8 cellular contexts compared by ENCODE assay signal in genomic region chr1:94962745-94963265, GRCh38. TPM values are rescaled to one million over a fixed set of nuclear protein-coding genes. Genes with fewer than 3 reads are reported as not detected.
DNase-seq lines count a peak whose midpoint lies in the region; ATAC-seq and TF ChIP-seq lines count a peak whose summit lies in the region.

No MANE protein-coding gene starts in this region.

- intact Hi-C loops in activated T-helper 1 cell treated with anti-CD3 and anti-CD28 coated beads, Interleukin-12 subunit alpha, Interleukin-12 subunit beta, Interleukin-2, Interleukin-4 antibody, amounts not matched to agents 30 ng/mL and 10 ng/mL and 1 ng/mL, durations not matched to agents 14 hours and 24 hours and 36 hours (cut with micrococcal nuclease), result loop anchor here (2.0 to 10.0 kb wide), 4 partner anchors 36 to 1762 kb away; partner anchors contain the start of genes ALG14, CNN3 and PTBP2
- intact Hi-C loops in lower leg skin (cut with DNase I; ENCODE audit: low total_unique reads) (no loop called here), posterior vena cava (cut with DNase I) (no loop called here)

- WGBS in lower leg skin, 2 donors, result 39 to 46% methylated on average over 8 of the region's 8 CpGs

- peak overlapping the region; percentile 29 for H3K4me3 ChIP-seq in HFF-Myc (replicated peaks; ENCODE audit: low read depth, low read length)
- H3K4me3 ChIP-seq in MM.1S (ENCODE audit: low read length), result peak overlapping the region; percentile 29; the same call in 1 of the 2 replicates
- peak overlapping the region; percentile 18 to 45 for H3K4me3 ChIP-seq in right atrium auricular region
- H3K4me3 ChIP-seq in lower leg skin (ENCODE audit: low read depth, poor library complexity, severe bottlenecking), result no peak overlapping the region

- H3K36me3 ChIP-seq in MM.1S (replicated peaks; ENCODE audit: insufficient read depth, low read length) (no peaks in the 10 kb centered on the region), right atrium auricular region (no peaks in the 10 kb centered on the region)

- no peaks in the 10 kb centered on the region for H3K9me2 ChIP-seq in MM.1S (replicated peaks; ENCODE audit: insufficient read depth, low read length)

- DNase-seq in HFF-Myc (ENCODE audit: extremely low read depth, low read depth) (no peak), MM.1S (peak; percentile 51), right atrium auricular region (ENCODE audit: low spot score) (no peak), lower leg skin (ENCODE audit: low spot score in 2 of 2) (no peak), posterior vena cava (ENCODE audit: low spot score) (no peak)
- DNase-seq in activated T-helper 1 cell treated with anti-CD3 and anti-CD28 coated beads, Interleukin-12 subunit alpha, Interleukin-12 subunit beta, Interleukin-2, Interleukin-4 antibody, amounts not matched to agents 30 ng/mL and 10 ng/mL and 1 ng/mL, durations not matched to agents 14 hours and 24 hours and 36 hours (ENCODE audit: low spot score), result peak; percentile 19
- peak; percentile 2 to 16 (median 4) for DNase-seq in stimulated activated CD4-positive, alpha-beta T cell treated with anti-CD3 and anti-CD28 coated beads, Interleukin-12 subunit alpha, Interleukin-12 subunit beta, amount 100 ng/mL, for 48 hours (ENCODE audit: low read depth in 2 of 3, low spot score in 1 of 3)

- peak overlapping the region; percentile 37; the same call in 1 of the 2 replicates for H3K9ac ChIP-seq in MM.1S (ENCODE audit: low read length)

- H3K36me3 Mint-ChIP-seq in activated T-helper 1 cell treated with anti-CD3 and anti-CD28 coated beads, Interleukin-12 subunit alpha, Interleukin-12 subunit beta, Interleukin-2, Interleukin-4 antibody, amounts not matched to agents 30 ng/mL and 10 ng/mL and 1 ng/mL, durations not matched to agents 14 hours and 24 hours and 36 hours (ENCODE audit: low read depth), result no peaks in the 10 kb centered on the region

- H3K4me1 Mint-ChIP-seq in activated T-helper 1 cell treated with anti-CD3 and anti-CD28 coated beads, Interleukin-12 subunit alpha, Interleukin-12 subunit beta, Interleukin-2, Interleukin-4 antibody, amounts not matched to agents 30 ng/mL and 10 ng/mL and 1 ng/mL, durations not matched to agents 14 hours and 24 hours and 36 hours (ENCODE audit: low read depth), result peaks cover 5% of the 10 kb centered on the region

- no peaks in the 10 kb centered on the region for H3K4me1 ChIP-seq in MM.1S (ENCODE audit: low read length)
- H3K4me1 ChIP-seq in right atrium auricular region, result peaks cover 0 to 14% of the 10 kb centered on the region in 2 donors

- no peak for TF ChIP-seq POLR2A in lower leg skin (IDR thresholded peaks at IDR 0.05)

- H3K27ac ChIP-seq in MM.1S (ENCODE audit: low read length), result peak overlapping the region; percentile 49; the same call in 1 of the 2 replicates
- peak overlapping the region; percentile 71 to 76 for H3K27ac ChIP-seq in right atrium auricular region

- H3K4me3 Mint-ChIP-seq in activated T-helper 1 cell treated with anti-CD3 and anti-CD28 coated beads, Interleukin-12 subunit alpha, Interleukin-12 subunit beta, Interleukin-2, Interleukin-4 antibody, amounts not matched to agents 30 ng/mL and 10 ng/mL and 1 ng/mL, durations not matched to agents 14 hours and 24 hours and 36 hours, result peak overlapping the region; percentile 89

- no peaks in the 10 kb centered on the region for H3F3A ChIP-seq in MM.1S (ENCODE audit: insufficient read depth, low read length)

- H3K9me3 ChIP-seq in MM.1S (replicated peaks; ENCODE audit: insufficient read depth, low read length), result no peaks in the 10 kb centered on the region
- no peaks in the 10 kb centered on the region for H3K9me3 ChIP-seq in right atrium auricular region

- H3K79me2 ChIP-seq in MM.1S (ENCODE audit: low read length), result no peaks in the 10 kb centered on the region

- peak overlapping the region; percentile 68 for H3K4me2 ChIP-seq in MM.1S (ENCODE audit: low read depth, low read length)

- no peak for TF ChIP-seq CTCF in HFF-Myc (IDR thresholded peaks at IDR 0.05; ENCODE audit: low read depth, low read length, missing control alignments)
- TF ChIP-seq CTCF in MM.1S (IDR thresholded peaks at IDR 0.05; ENCODE audit: low read length), result no peak
- TF ChIP-seq CTCF in right atrium auricular region (IDR thresholded peaks at IDR 0.05), result no peak
- TF ChIP-seq CTCF in lower leg skin (IDR thresholded peaks at IDR 0.05), result no peak

- peak overlapping the region; percentile 92 for H3K27ac Mint-ChIP-seq in activated T-helper 1 cell treated with anti-CD3 and anti-CD28 coated beads, Interleukin-12 subunit alpha, Interleukin-12 subunit beta, Interleukin-2, Interleukin-4 antibody, amounts not matched to agents 30 ng/mL and 10 ng/mL and 1 ng/mL, durations not matched to agents 14 hours and 24 hours and 36 hours

- no peaks in the 10 kb centered on the region for H4K20me1 ChIP-seq in MM.1S (ENCODE audit: insufficient read depth, low read length)

- H3K9me3 Mint-ChIP-seq in activated T-helper 1 cell treated with anti-CD3 and anti-CD28 coated beads, Interleukin-12 subunit alpha, Interleukin-12 subunit beta, Interleukin-2, Interleukin-4 antibody, amounts not matched to agents 30 ng/mL and 10 ng/mL and 1 ng/mL, durations not matched to agents 14 hours and 24 hours and 36 hours, result no peaks in the 10 kb centered on the region

- peak overlapping the region; percentile 77 for H2AFZ ChIP-seq in MM.1S (ENCODE audit: low read length)

- H3K27me3 ChIP-seq in MM.1S (replicated peaks; ENCODE audit: insufficient read depth, low read length), result no peaks in the 10 kb centered on the region
- H3K27me3 ChIP-seq in right atrium auricular region, result no peaks in the 10 kb centered on the region

- no peaks in the 10 kb centered on the region for H3K27me3 Mint-ChIP-seq in activated T-helper 1 cell treated with anti-CD3 and anti-CD28 coated beads, Interleukin-12 subunit alpha, Interleukin-12 subunit beta, Interleukin-2, Interleukin-4 antibody, amounts not matched to agents 30 ng/mL and 10 ng/mL and 1 ng/mL, durations not matched to agents 14 hours and 24 hours and 36 hours (ENCODE audit: insufficient read depth)

- ATAC-seq in GM18502 (IDR thresholded peaks at IDR 0.05; ENCODE audit: poor library complexity, unreplicated experiment), result peak; percentile 97

RNA-seq across cellular contexts. Expression of gene CNN3, which starts 35.9 kb away (rescaled TPM):
- total RNA-seq in activated T-helper 1 cell treated with anti-CD3 and anti-CD28 coated beads, Interleukin-12 subunit alpha, Interleukin-12 subunit beta, Interleukin-2, Interleukin-4 antibody, amounts not matched to agents 30 ng/mL and 10 ng/mL and 1 ng/mL, durations not matched to agents 14 hours and 24 hours and 36 hours, result 1.4 and 1.9 TPM in 2 replicates
- total RNA-seq in right atrium auricular region (100 to 1,000 TPM in 1 of 2 donors, 10 to 100 TPM in 1; 82.2 to 124 TPM), lower leg skin (10 to 100 TPM; 30.7 to 94.3 (median 47.8) TPM), posterior vena cava (100 to 1,000 TPM; 385 to 542 TPM)

Comparison
In these comparisons a context has a peak if more than half of its experiments do, and no peak if none do; other contexts are left out.
1. DNase-seq: peak in MM.1S (single experiment), activated T-helper 1 cell treated with anti-CD3 and anti-CD28 coated beads, Interleukin-12 subunit alpha, Interleukin-12 subunit beta, Interleukin-2, Interleukin-4 antibody, amounts not matched to agents 30 ng/mL and 10 ng/mL and 1 ng/mL, durations not matched to agents 14 hours and 24 hours and 36 hours (single experiment) and stimulated activated CD4-positive, alpha-beta T cell treated with anti-CD3 and anti-CD28 coated beads, Interleukin-12 subunit alpha, Interleukin-12 subunit beta, amount 100 ng/mL, for 48 hours (3 of 3); none in HFF-Myc (single experiment), right atrium auricular region (single experiment), lower leg skin (0 of 2) and posterior vena cava (single experiment).
2. RNA of gene CNN3, which starts 35.9 kb away (total RNA-seq): 385 to 542 TPM in posterior vena cava, 82.2 to 124 TPM in right atrium auricular region and 30.7 to 94.3 TPM in lower leg skin; 1.4 to 1.9 TPM in activated T-helper 1 cell treated with anti-CD3 and anti-CD28 coated beads, Interleukin-12 subunit alpha, Interleukin-12 subunit beta, Interleukin-2, Interleukin-4 antibody, amounts not matched to agents 30 ng/mL and 10 ng/mL and 1 ng/mL, durations not matched to agents 14 hours and 24 hours and 36 hours; every median in the first group is over 10 times any median in the second.